ENCODE assay signal across 15 cellular contexts in genomic region chr17:46047398-46047797, GRCh38. TPM values are rescaled to one million over a fixed set of nuclear protein-coding genes. Genes with fewer than 3 reads are reported as not detected.
"Had no signal": no experiment of that assay in that cellular context is flagged by ENCODE, and none has a peak within 500 bp of the region (broad histone marks: within the 10 kb centered on the region; RNA-seq: fewer than 3 reads in every experiment).

No MANE protein-coding gene starts in this region.

- H3K4me3 Mint-ChIP-seq: naive thymus-derived CD8-positive, alpha-beta T cell; stimulated activated naive CD8-positive, alpha-beta T cell treated with anti-CD3 and anti-CD28 coated beads, Interleukin-15, Interleukin-2, amounts not matched to agents 100 ng/mL and 50 ng/mL, for 24 hours had no signal

- H3K27me3 Mint-ChIP-seq: naive thymus-derived CD8-positive, alpha-beta T cell; progenitor cell of endocrine pancreas; stimulated activated naive CD8-positive, alpha-beta T cell treated with anti-CD3 and anti-CD28 coated beads, Interleukin-15, Interleukin-2, amounts not matched to agents 100 ng/mL and 50 ng/mL, for 24 hours had no signal

- DNase-seq: activated naive CD4-positive, alpha-beta T cell; central memory CD4-positive, alpha-beta T cell; effector memory CD4-positive, alpha-beta T cell; hippocampal formation; kidney glomerular epithelial cell; midbrain; naive thymus-derived CD8-positive, alpha-beta T cell; stimulated activated CD4-positive, alpha-beta T cell treated with anti-CD3 and anti-CD28 coated beads, Interleukin-12 subunit alpha, Interleukin-12 subunit beta, amount 100 ng/mL, for 4 hours had no signal

- H3K27ac ChIP-seq: thoracic aorta had no signal

- H3K27ac Mint-ChIP-seq: progenitor cell of endocrine pancreas; stimulated activated naive CD8-positive, alpha-beta T cell treated with anti-CD3 and anti-CD28 coated beads, Interleukin-15, Interleukin-2, amounts not matched to agents 100 ng/mL and 50 ng/mL, for 24 hours had no signal

- ATAC-seq: naive thymus-derived CD8-positive, alpha-beta T cell had no signal

- H3K4me3 ChIP-seq: lung, thoracic aorta had no signal

- H3K9me3 Mint-ChIP-seq: naive thymus-derived CD8-positive, alpha-beta T cell; stimulated activated naive CD8-positive, alpha-beta T cell treated with anti-CD3 and anti-CD28 coated beads, Interleukin-15, Interleukin-2, amounts not matched to agents 100 ng/mL and 50 ng/mL, for 24 hours had no signal

- H3K9me3 ChIP-seq: thoracic aorta had no signal

RNA-seq across cellular contexts. Expression of gene STH, which starts 48.3 kb away (rescaled TPM):
- total RNA-seq: epithelial cell of proximal tubule; lung; naive thymus-derived CD8-positive, alpha-beta T cell; progenitor cell of endocrine pancreas; T-helper 2 cell treated with Interferon-gamma antibody and Interleukin-4, amounts not matched to agents 100 ng/mL and 5 ng/mL, for 36 hours; thoracic aorta had no signal
- polyA plus RNA-seq: adipose tissue; lung; naive thymus-derived CD8-positive, alpha-beta T cell had no signal
